Comparison of ENCODE assay signal across 1 cellular context in the genomic region with DNA sequence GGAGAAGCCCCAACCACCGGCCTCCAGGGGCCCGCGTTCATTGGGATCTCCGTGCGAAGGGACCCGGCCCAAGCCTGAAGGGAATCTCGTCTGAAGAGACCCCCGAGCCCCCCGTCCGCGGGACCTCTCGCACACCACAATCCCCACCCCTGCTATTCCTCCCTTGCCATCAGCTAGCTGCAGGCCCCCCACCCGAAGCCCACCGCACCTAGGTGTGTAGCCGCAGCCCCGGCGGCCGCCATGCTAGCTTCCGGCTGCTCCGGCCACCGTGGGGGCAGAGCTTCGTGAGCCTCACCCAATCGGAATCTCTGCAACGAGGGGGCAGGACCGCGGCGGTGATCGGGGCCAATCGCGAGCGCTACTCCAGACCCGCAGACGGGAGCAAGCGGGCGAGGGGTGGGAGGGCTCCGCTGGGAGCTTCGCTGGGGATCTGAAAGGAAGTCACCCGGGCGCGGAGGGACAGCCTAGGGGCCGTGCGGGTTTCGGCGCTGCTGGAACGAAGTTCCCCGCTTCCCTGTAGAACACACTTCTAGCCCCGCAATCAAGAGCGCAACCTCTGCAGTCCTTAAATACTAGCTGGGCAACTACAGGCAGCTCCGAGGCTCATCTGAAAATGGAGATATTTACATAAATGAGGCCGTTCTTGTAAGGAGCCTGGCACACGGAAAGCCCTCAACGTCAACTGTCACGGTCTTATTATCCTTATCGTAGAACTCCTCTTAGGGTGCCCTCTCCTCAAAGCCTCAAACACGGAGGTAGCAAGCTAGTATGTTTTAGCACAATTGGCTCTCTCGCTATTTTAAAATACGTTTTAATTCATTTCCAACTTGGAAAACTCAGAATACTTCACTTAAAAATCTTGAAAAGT.
TF ChIP-seq lines count a peak whose summit lies in the region.

Gene PIGS (minus strand): TSS at position 270 of the 868 bp plus-strand sequence. CDS start 28 bp downstream, at position 242.

TF ChIP-seq in K562, 482 proteins besides CTCF, POLR2A, EP300 and RAD21 (continued from another document and continues in another):
- TF ChIP-seq TCF3 (CRISPR knock-in tag; IDR thresholded peaks at IDR 0.05) (no peak), KDM4B (IDR thresholded peaks at IDR 0.05; ENCODE audit: borderline replicate concordance in 2 of 2, low read depth in 1 of 2) (no peak), ZNF76 (CRISPR knock-in tag; IDR thresholded peaks at IDR 0.05; ENCODE audit: borderline replicate concordance) (no peak), HNRNPK (IDR thresholded peaks at IDR 0.05; ENCODE audit: low read depth, low read length, poor library complexity, severe bottlenecking) (no peak), ZNF507 (tag; conservative IDR thresholded peaks at IDR 0.05) (no peak), DMBX1 (CRISPR knock-in tag; IDR thresholded peaks at IDR 0.05; ENCODE audit: borderline replicate concordance) (no peak), NKRF (IDR thresholded peaks at IDR 0.05; ENCODE audit: borderline replicate concordance) (0 out of 2 replicates have a peak, but pooled peaks have one; percentile 2), TAF1 (IDR thresholded peaks at IDR 0.05; ENCODE audit: control insufficient read depth, extremely low read depth, insufficient read depth, low read length, severe bottlenecking) (peak; percentile 94), ZNF41 (CRISPR knock-in tag; conservative IDR thresholded peaks at IDR 0.05) (no peak), ZNF830 (CRISPR knock-in tag; IDR thresholded peaks at IDR 0.05) (no peak), CHAMP1 (IDR thresholded peaks at IDR 0.05) (no peak), POLR2AphosphoS5 (IDR thresholded peaks at IDR 0.05; ENCODE audit: control insufficient read depth, insufficient read depth, low read depth, low read length) (peak; percentile 80), XRCC5 (IDR thresholded peaks at IDR 0.05; ENCODE audit: low read depth, low read length) (no peak), FIP1L1 (IDR thresholded peaks at IDR 0.05; ENCODE audit: low read depth, low read length, poor library complexity, severe bottlenecking) (no peak), HDAC6 (IDR thresholded peaks at IDR 0.05; ENCODE audit: low read depth, low read length) (no peak), ATF4 (CRISPR knock-in tag; IDR thresholded peaks at IDR 0.05) (no peak), COPS2 (conservative IDR thresholded peaks at IDR 0.05) (no peak), PRPF4 (IDR thresholded peaks at IDR 0.05; ENCODE audit: insufficient read depth, low read depth, low read length, poor library complexity, severe bottlenecking) (no peak), ZZZ3 (IDR thresholded peaks at IDR 0.05) (no peak), MED1 (CRISPR knock-in tag; IDR thresholded peaks at IDR 0.05; ENCODE audit: borderline replicate concordance) (no peak), ZC3H11A (IDR thresholded peaks at IDR 0.05; ENCODE audit: low read depth, low read length) (no peak), MITF (IDR thresholded peaks at IDR 0.05) (no peak), THRB (CRISPR knock-in tag; conservative IDR thresholded peaks at IDR 0.05) (no peak), MIER1 (IDR thresholded peaks at IDR 0.05; ENCODE audit: low read depth) (no peak), RBBP5 (IDR thresholded peaks at IDR 0.05; ENCODE audit: borderline replicate concordance, insufficient read depth, low read length, poor library complexity, severe bottlenecking) (peak; percentile 38), SAFB2 (IDR thresholded peaks at IDR 0.05; ENCODE audit: borderline replicate concordance, low read depth, low read length, severe bottlenecking) (no peak), HIVEP1 (CRISPR knock-in tag; IDR thresholded peaks at IDR 0.05) (0 out of 2 replicates have a peak, but pooled peaks have one; percentile 38), CXXC5 (CRISPR knock-in tag; IDR thresholded peaks at IDR 0.05) (peak; percentile 86), ZNF445 (CRISPR knock-in tag; IDR thresholded peaks at IDR 0.05; ENCODE audit: low read depth) (no peak), CHD1 (IDR thresholded peaks at IDR 0.05; ENCODE audit: low read length) (no peak), NR0B1 (IDR thresholded peaks at IDR 0.05; ENCODE audit: partially characterized antibody) (no peak), RFX1 (IDR thresholded peaks at IDR 0.05) (no peak), ADNP (tag; IDR thresholded peaks at IDR 0.05) (no peak), GABPB1 (CRISPR knock-in tag; IDR thresholded peaks at IDR 0.05) (peak; percentile 72; the same call in 1 of the 2 replicates), GABPB2 (CRISPR knock-in tag; conservative IDR thresholded peaks at IDR 0.05) (no peak), ZNF217 (CRISPR knock-in tag; IDR thresholded peaks at IDR 0.05) (no peak), ARHGAP35 (IDR thresholded peaks at IDR 0.05; ENCODE audit: partially characterized antibody) (no peak)
- TF ChIP-seq, protein P1, sequence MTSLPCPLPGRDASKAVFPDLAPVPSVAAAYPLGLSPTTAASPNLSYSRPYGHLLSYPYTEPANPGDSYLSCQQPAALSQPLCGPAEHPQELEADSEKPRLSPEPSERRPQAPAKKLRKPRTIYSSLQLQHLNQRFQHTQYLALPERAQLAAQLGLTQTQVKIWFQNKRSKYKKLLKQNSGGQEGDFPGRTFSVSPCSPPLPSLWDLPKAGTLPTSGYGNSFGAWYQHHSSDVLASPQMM (CRISPR knock-in tag; IDR thresholded peaks at IDR 0.05): no peak
- TF ChIP-seq, protein P2, sequence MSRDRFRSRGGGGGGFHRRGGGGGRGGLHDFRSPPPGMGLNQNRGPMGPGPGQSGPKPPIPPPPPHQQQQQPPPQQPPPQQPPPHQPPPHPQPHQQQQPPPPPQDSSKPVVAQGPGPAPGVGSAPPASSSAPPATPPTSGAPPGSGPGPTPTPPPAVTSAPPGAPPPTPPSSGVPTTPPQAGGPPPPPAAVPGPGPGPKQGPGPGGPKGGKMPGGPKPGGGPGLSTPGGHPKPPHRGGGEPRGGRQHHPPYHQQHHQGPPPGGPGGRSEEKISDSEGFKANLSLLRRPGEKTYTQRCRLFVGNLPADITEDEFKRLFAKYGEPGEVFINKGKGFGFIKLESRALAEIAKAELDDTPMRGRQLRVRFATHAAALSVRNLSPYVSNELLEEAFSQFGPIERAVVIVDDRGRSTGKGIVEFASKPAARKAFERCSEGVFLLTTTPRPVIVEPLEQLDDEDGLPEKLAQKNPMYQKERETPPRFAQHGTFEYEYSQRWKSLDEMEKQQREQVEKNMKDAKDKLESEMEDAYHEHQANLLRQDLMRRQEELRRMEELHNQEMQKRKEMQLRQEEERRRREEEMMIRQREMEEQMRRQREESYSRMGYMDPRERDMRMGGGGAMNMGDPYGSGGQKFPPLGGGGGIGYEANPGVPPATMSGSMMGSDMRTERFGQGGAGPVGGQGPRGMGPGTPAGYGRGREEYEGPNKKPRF (IDR thresholded peaks at IDR 0.05; ENCODE audit: low read depth, low read length): no peak
